ENCODE assay signal across 7 cellular contexts in genomic region chr9:133609311-133610098, GRCh38. TPM values are rescaled to one million over a fixed set of nuclear protein-coding genes. Genes with fewer than 3 reads are reported as not detected.
DNase-seq lines count a peak whose midpoint lies in the region; ATAC-seq and TF ChIP-seq lines count a peak whose summit lies in the region.

Gene FAM163B (minus strand): TSS chr9:133609389. CDS start chr9:133580223, 29,166 bp downstream.

- no peak within 1 kb of the TSS for H3K4me3 Mint-ChIP-seq in progenitor cell of endocrine pancreas (ENCODE audit: low read depth)

- peaks cover 86% of the 10 kb centered on the region for H3K27me3 Mint-ChIP-seq in progenitor cell of endocrine pancreas

- H3K9me3 Mint-ChIP-seq in progenitor cell of endocrine pancreas (ENCODE audit: low read depth), result no peaks in the 10 kb centered on the region

- no peaks in the 10 kb centered on the region for H3K4me1 Mint-ChIP-seq in progenitor cell of endocrine pancreas (ENCODE audit: low read depth)

- TF ChIP-seq RAD21 in Ishikawa (IDR thresholded peaks at IDR 0.05; ENCODE audit: low read depth), result no peak

- H3K27ac Mint-ChIP-seq in progenitor cell of endocrine pancreas, result peak within 1 kb of the TSS; percentile 7

- peak; percentile 51 for ATAC-seq in foreskin keratinocyte
- no peak for ATAC-seq in GM21619 (IDR thresholded peaks at IDR 0.05; ENCODE audit: unreplicated experiment)
- ATAC-seq in HG02973 (IDR thresholded peaks at IDR 0.05; ENCODE audit: unreplicated experiment), result no peak

- no peaks in the 10 kb centered on the region for H3K36me3 Mint-ChIP-seq in progenitor cell of endocrine pancreas (ENCODE audit: insufficient read depth)

- TF ChIP-seq CTCF in foreskin keratinocyte (conservative IDR thresholded peaks at IDR 0.05) (no peak), progenitor cell of endocrine pancreas (IDR thresholded peaks at IDR 0.05; ENCODE audit: unreplicated experiment) (no peak)

- DNase-seq in activated T-cell treated with anti-CD3 and anti-CD28 coated beads for 24 hours (ENCODE audit: low read depth) (peak; percentile 30), foreskin keratinocyte (no peak), progenitor cell of endocrine pancreas (ENCODE audit: low spot score, unreplicated experiment) (peak; percentile 71), NOMO-1 treated with dmso at 0.1 percent for 144 hours (lab: John Stamatoyannopoulos, UW; ENCODE audit: unreplicated experiment) (no peak)

- no peaks in the 10 kb centered on the region for H3K4me1 ChIP-seq in foreskin keratinocyte

- TF ChIP-seq EP300 in Ishikawa (IDR thresholded peaks at IDR 0.05; ENCODE audit: borderline replicate concordance), result no peak

- H3K27ac ChIP-seq in foreskin keratinocyte, result no peak within 1 kb of the TSS

- peaks cover 84% of the 10 kb centered on the region for H3K27me3 ChIP-seq in foreskin keratinocyte

TF ChIP-seq in Ishikawa, 13 proteins besides CTCF, POLR2A, EP300 and RAD21:
- no peak for TF ChIP-seq CEBPB (IDR thresholded peaks at IDR 0.05)
- peak; percentile 95 for TF ChIP-seq REST (IDR thresholded peaks at IDR 0.05; ENCODE audit: low read depth)

RNA-seq across cellular contexts. Expression of gene FAM163B, which starts in this region (rescaled TPM):
- total RNA-seq in foreskin keratinocyte (not detected in 2 replicates), progenitor cell of endocrine pancreas (not detected in 2 replicates)
- not detected in 2 replicates for polyA plus RNA-seq in foreskin keratinocyte

Comparison
In these comparisons a context has a peak if more than half of its experiments do, and no peak if none do; other contexts are left out.
1. Peak in ATAC-seq in foreskin keratinocyte; RNA of the gene not detected or under 1 TPM.
2. Peak in DNase-seq in progenitor cell of endocrine pancreas; RNA of the gene not detected or under 1 TPM.